Comparison of ENCODE assay signal across 1 cellular context in genomic region chr16:14051110-14051729, GRCh38.
TF ChIP-seq lines count a peak whose summit lies in the region.

No MANE protein-coding gene starts in this region.

TF ChIP-seq in GM23338, 12 proteins besides CTCF, POLR2A, EP300 and RAD21 (continued from another document):
- TF ChIP-seq ZNF462 (CRISPR knock-in tag; IDR thresholded peaks at IDR 0.05) (no peak), NANOG (IDR thresholded peaks at IDR 0.05; ENCODE audit: borderline replicate concordance) (no peak), ZNF331 (CRISPR knock-in tag; IDR thresholded peaks at IDR 0.05; ENCODE audit: low read depth) (no peak)
